ENCODE assay signal across 1 cellular context in genomic region chr2:168626610-168627009, GRCh38.
TF ChIP-seq lines count a peak whose summit lies in the region.

No MANE protein-coding gene starts in this region.

TF ChIP-seq in GM12878, 131 proteins besides CTCF, POLR2A, EP300 and RAD21 (continued from another document):
- TF ChIP-seq SP1 (IDR thresholded peaks at IDR 0.05; ENCODE audit: low read depth, low read length) (no peak), NBN (IDR thresholded peaks at IDR 0.05) (no peak), PML (IDR thresholded peaks at IDR 0.05; ENCODE audit: low read length) (no peak), YBX1 (IDR thresholded peaks at IDR 0.05) (no peak)
TF ChIP-seq in GM12878: peak in this region for 0.
